Comparison of ENCODE assay signal across 9 cellular contexts in genomic region chr19:42563352-42564210, GRCh38. TPM values are rescaled to one million over a fixed set of nuclear protein-coding genes. Genes with fewer than 3 reads are reported as not detected.
DNase-seq lines count a peak whose midpoint lies in the region; FAIRE-seq and TF ChIP-seq lines count a peak whose summit lies in the region.
"Had no signal": no experiment of that assay in that cellular context is flagged by ENCODE, and none has a peak within 500 bp of the region (broad histone marks: within the 10 kb centered on the region; RNA-seq: fewer than 3 reads in every experiment).

No MANE protein-coding gene starts in this region.

- FAIRE-seq in kidney (lab: Jason Lieb, UNC): no peak

- intact Hi-C loops in kidney (cut with DNase I): no loop called here
- intact Hi-C loops in ovary (cut with DNase I): no loop called here

- no peak for TF ChIP-seq POLR2A in ovary (IDR thresholded peaks at IDR 0.05)

- no peak for TF ChIP-seq EP300 in ovary (IDR thresholded peaks at IDR 0.05)

- POLR2A ChIA-PET in HEK293T (lab: Yijun Ruan, JAX): no interaction called here

- H3K36me3 ChIP-seq in brain microvascular endothelial cell (replicated peaks) (no peaks in the 10 kb centered on the region), kidney (ENCODE audit: control insufficient read depth in 1 of 2, insufficient read depth in 2 of 2, low read length in 2 of 2) (no peaks in the 10 kb centered on the region), ovary (no peaks in the 10 kb centered on the region)
- H3K36me3 ChIP-seq: BLaER1 had no signal

- in situ Hi-C loops in brain microvascular endothelial cell (cut with HindIII; ENCODE audit: low pct_ligation_motif_present, low sequenced_read_pairs): no loop called here

- no peak overlapping the region for H3K27ac ChIP-seq in brain microvascular endothelial cell
- no peak overlapping the region for H3K27ac ChIP-seq in kidney (ENCODE audit: low read depth in 2 of 2, low read length in 2 of 2)
- no peak overlapping the region for H3K27ac ChIP-seq in ovary
- H3K27ac ChIP-seq: BLaER1 had no signal

- WGBS in ovary, 3 donors: 20 to 23% (median 22%) methylated on average over 7 of the region's 7 CpGs

- DNase-seq in DMS79 treated with DMSO at 0.1 percent for 48 hours (lab: John Stamatoyannopoulos, UW) (peak; percentile 6), DMS79 (lab: John Stamatoyannopoulos, UW) (no peak), HEK293T (ENCODE audit: extremely low spot score) (peak; percentile 62), NOMO-1 treated with DMSO at 0.1 percent for 48 hours (lab: John Stamatoyannopoulos, UW; ENCODE audit: unreplicated experiment) (peak; percentile 61), brain microvascular endothelial cell (peak; percentile 36), kidney (no peak), stromal cell of bone marrow (ENCODE audit: low read depth) (peak; percentile 12), ovary (no peak)

- H3K27me3 ChIP-seq in brain microvascular endothelial cell (replicated peaks) (peaks cover 24% of the 10 kb centered on the region), ovary (no peaks in the 10 kb centered on the region)

- H3K9me3 ChIP-seq in kidney (ENCODE audit: control insufficient read depth in 1 of 2, low read length in 2 of 2) (no peaks in the 10 kb centered on the region), ovary (no peaks in the 10 kb centered on the region)
- H3K9me3 ChIP-seq: BLaER1 had no signal

- TF ChIP-seq CTCF in brain microvascular endothelial cell (IDR thresholded peaks at IDR 0.05; ENCODE audit: low read depth, low read length, missing control alignments): peak; percentile 72
- TF ChIP-seq CTCF in kidney (IDR thresholded peaks at IDR 0.05; ENCODE audit: borderline replicate concordance, extremely low read depth, insufficient read depth): peak; percentile 58
- no peak for TF ChIP-seq CTCF in ovary (IDR thresholded peaks at IDR 0.05)

- no peak overlapping the region for H3K9ac ChIP-seq in kidney (ENCODE audit: low read length in 2 of 2)
- H3K9ac ChIP-seq: BLaER1 had no signal

- H3K4me1 ChIP-seq in kidney (ENCODE audit: control insufficient read depth in 1 of 2, insufficient read depth in 1 of 2, low read depth in 1 of 2, low read length in 2 of 2) (no peaks in the 10 kb centered on the region), ovary (ENCODE audit: insufficient read depth) (peaks cover under 1% of the 10 kb centered on the region)

- CTCF ChIA-PET in HEK293T (lab: Yijun Ruan, JAX): interaction anchor here (0.6 to 2.0 kb wide), 3 partner anchors 13 to 32 kb away, joined by 3 to 10 read pairs (median 3); no protein-coding TSS in a partner anchor

- H3K4me3 ChIP-seq in brain microvascular endothelial cell (ENCODE audit: low read depth, low read length) (no peak overlapping the region), kidney (ENCODE audit: low read length in 2 of 2) (no peak overlapping the region), ovary (no peak overlapping the region)
- H3K4me3 ChIP-seq: BLaER1 had no signal

TF ChIP-seq in HEK293T, 16 proteins besides CTCF, POLR2A, EP300 and RAD21:
- TF ChIP-seq LEF1 (IDR thresholded peaks at IDR 0.05; ENCODE audit: borderline replicate concordance) (no peak), TARDBP (IDR thresholded peaks at IDR 0.05) (no peak), FOXM1 (IDR thresholded peaks at IDR 0.05; ENCODE audit: borderline replicate concordance) (no peak), BHLHE40 (IDR thresholded peaks at IDR 0.05; ENCODE audit: borderline replicate concordance) (no peak), CTBP1 (IDR thresholded peaks at IDR 0.05; ENCODE audit: borderline replicate concordance) (no peak)
TF ChIP-seq in HEK293T: peak in this region for 0.

RNA-seq across cellular contexts. Expression of gene CEACAM8, which starts 31.1 kb away (rescaled TPM):
- not detected for total RNA-seq in kidney
- not detected for polyA plus RNA-seq in kidney (ENCODE audit: insufficient read depth, low read depth, low replicate concordance)
- total RNA-seq in ovary: not detected
- not detected for polyA plus RNA-seq in ovary

RNA-seq across cellular contexts. Expression of gene CEACAM1, which starts 35.3 kb away (rescaled TPM):
- total RNA-seq in kidney (33.1 TPM), ovary (1 to 10 TPM in 6 of 7 donors, under 1 TPM in 1; 0.92 to 3.8 (median 2.8) TPM)
- polyA plus RNA-seq in kidney (ENCODE audit: insufficient read depth, low read depth, low replicate concordance) (34.3 TPM), ovary (1 to 10 TPM; 1.4 to 7.3 TPM)

Comparison
In these comparisons a context has a peak if more than half of its experiments do, and no peak if none do; other contexts are left out.
1. DNase-seq: peak in DMS79 treated with DMSO at 0.1 percent for 48 hours (single experiment), HEK293T (single experiment), NOMO-1 treated with DMSO at 0.1 percent for 48 hours (single experiment), brain microvascular endothelial cell (single experiment) and stromal cell of bone marrow (single experiment); none in DMS79 (single experiment), kidney (single experiment) and ovary (0 of 5).
2. CTCF ChIP-seq: peak in brain microvascular endothelial cell (single experiment) and kidney (single experiment); none in ovary (0 of 3).